In genomic region chr6:147585256-147585655, GRCh38 we compare ENCODE assay signal across 17 cellular contexts.
"Had no signal": no experiment of that assay in that cellular context is flagged by ENCODE, and none has a peak within 500 bp of the region (broad histone marks: within the 10 kb centered on the region; RNA-seq: fewer than 3 reads in every experiment).

No MANE protein-coding gene starts in this region.

- H3K27me3 Mint-ChIP-seq: activated naive CD4-positive, alpha-beta T cell treated with anti-CD3 and anti-CD28 coated beads, Interleukin-2, amount 50 U/mL, for 24 hours had no signal

- H3K4me3 Mint-ChIP-seq: activated naive CD4-positive, alpha-beta T cell treated with anti-CD3 and anti-CD28 coated beads, Interleukin-2, amount 50 U/mL, for 24 hours; naive B cell; T-cell had no signal

- H3K27me3 ChIP-seq: adrenal gland, colonic mucosa, tibial artery, uterus had no signal

- H3K9me3 ChIP-seq: adrenal gland, colonic mucosa, esophagus muscularis mucosa, neutrophil, tibial artery, uterus had no signal

- DNase-seq: activated CD4-positive, alpha-beta T cell treated with anti-CD3 and anti-CD28 coated beads, Interleukin-2, amount 50 U/mL, for 48 hours; caudate nucleus; hippocampal formation; kidney glomerular epithelial cell; naive B cell; stimulated activated CD4-positive, alpha-beta T cell treated with anti-CD3 and anti-CD28 coated beads, Interleukin-4, amount 100 ng/mL, for 1 hour; stimulated activated naive CD4-positive, alpha-beta T cell; T-cell; T1000; uterus had no signal

- H3K27ac ChIP-seq: adrenal gland, colonic mucosa, esophagus muscularis mucosa, neutrophil, tibial artery, uterus had no signal

- H3K36me3 Mint-ChIP-seq: activated naive CD4-positive, alpha-beta T cell treated with anti-CD3 and anti-CD28 coated beads, Interleukin-2, amount 50 U/mL, for 24 hours; naive B cell; T-cell had no signal

- H3K27ac Mint-ChIP-seq: activated naive CD4-positive, alpha-beta T cell treated with anti-CD3 and anti-CD28 coated beads, Interleukin-2, amount 50 U/mL, for 24 hours; naive B cell; T-cell had no signal

- H3K9me3 Mint-ChIP-seq: activated naive CD4-positive, alpha-beta T cell treated with anti-CD3 and anti-CD28 coated beads, Interleukin-2, amount 50 U/mL, for 24 hours had no signal

- H3K4me3 ChIP-seq: adrenal gland, colonic mucosa, esophagus muscularis mucosa, lung, tibial artery, uterus had no signal

- H3K4me1 Mint-ChIP-seq: activated naive CD4-positive, alpha-beta T cell treated with anti-CD3 and anti-CD28 coated beads, Interleukin-2, amount 50 U/mL, for 24 hours; naive B cell; T-cell had no signal

- ATAC-seq: T-cell had no signal

- H3K4me1 ChIP-seq: colonic mucosa, uterus had no signal

- H3K36me3 ChIP-seq: adrenal gland, colonic mucosa, esophagus muscularis mucosa, neutrophil, tibial artery, uterus had no signal
